12 cellular contexts compared by ENCODE assay signal in the genomic region with DNA sequence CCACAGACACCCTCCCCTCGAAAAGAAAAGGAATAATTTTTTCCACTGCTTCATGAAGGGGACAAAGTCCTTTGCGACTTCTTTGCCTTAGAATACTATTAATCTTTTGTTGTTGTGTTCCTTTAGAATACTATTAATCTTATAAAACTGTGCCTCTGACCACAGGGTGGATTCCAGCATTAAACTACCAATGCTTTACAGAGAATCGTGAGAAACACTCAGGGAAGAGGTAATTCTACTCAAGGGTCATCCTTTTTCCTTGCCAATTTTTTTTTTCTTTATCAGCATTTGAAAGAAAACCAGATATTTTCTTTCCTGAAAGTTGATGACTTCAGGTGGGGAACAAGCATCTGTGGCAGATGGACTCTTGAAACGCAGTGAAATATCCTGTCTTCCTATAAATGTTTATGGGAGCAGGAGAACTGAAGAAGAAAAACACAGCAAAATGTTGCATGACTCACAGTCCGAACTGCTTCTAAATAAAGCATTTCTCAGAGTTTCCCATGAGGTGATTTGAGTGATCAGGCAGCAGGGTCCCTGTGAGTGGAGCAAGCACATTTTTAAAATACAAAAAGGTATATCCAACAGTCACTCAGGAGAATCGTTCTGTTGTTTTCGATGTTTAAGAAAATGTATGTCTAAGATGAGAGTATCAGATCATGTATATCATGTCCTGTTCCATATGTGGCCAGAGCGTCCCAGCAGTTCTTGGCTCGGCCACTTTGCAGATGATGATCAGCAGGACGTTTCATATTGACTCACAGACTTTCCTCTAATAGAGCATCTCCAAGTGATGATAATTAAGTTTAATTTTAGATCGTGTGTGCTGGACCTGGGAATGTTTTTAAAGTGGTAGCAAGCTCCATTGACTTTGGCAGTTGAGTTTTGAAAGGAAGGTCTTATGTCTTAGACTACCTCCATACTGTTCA.
DNase-seq lines count a peak whose midpoint lies in the region; ATAC-seq and TF ChIP-seq lines count a peak whose summit lies in the region.
"Had no signal": no experiment of that assay in that cellular context is flagged by ENCODE, and none has a peak within 500 bp of the region (broad histone marks: within the 10 kb centered on the region; RNA-seq: fewer than 3 reads in every experiment).

No MANE protein-coding gene starts in this region.

- TF ChIP-seq POLR2A in stomach (IDR thresholded peaks at IDR 0.05): no peak

- no peak for TF ChIP-seq EP300 in stomach (IDR thresholded peaks at IDR 0.05)

- WGBS in stomach, 5 donors: 48 to 61% (median 55%) methylated on average over 11 of the region's 11 CpGs

- H3K27ac Mint-ChIP-seq in activated T-helper 2 cell treated with anti-CD3 and anti-CD28 coated beads, Interferon-gamma antibody, Interleukin-2, Interleukin-4, amounts not matched to agents 10 μg/mL and 5 μg/mL and 100 μg/mL, durations not matched to agents 14 hours and 24 hours and 36 hours: peak overlapping the region; percentile 19
- H3K27ac Mint-ChIP-seq: T-helper 17 cell had no signal

- DNase-seq in HCEC 1CT (peak; percentile 84), left cardiac atrium (no peak), stomach (no peak), HK-2 (ENCODE audit: unreplicated experiment) (no peak), AG08396 (ENCODE audit: low spot score) (no peak)
- no peak for DNase-seq in activated T-helper 2 cell treated with anti-CD3 and anti-CD28 coated beads, Interferon-gamma antibody, Interleukin-2, Interleukin-4, amounts not matched to agents 10 μg/mL and 5 μg/mL and 100 μg/mL, durations not matched to agents 14 hours and 24 hours and 36 hours (ENCODE audit: low spot score)
- DNase-seq: Karpas-422, spleen, T-helper 17 cell had no signal

- H3K9me3 Mint-ChIP-seq in activated T-helper 2 cell treated with anti-CD3 and anti-CD28 coated beads, Interferon-gamma antibody, Interleukin-2, Interleukin-4, amounts not matched to agents 10 μg/mL and 5 μg/mL and 100 μg/mL, durations not matched to agents 14 hours and 24 hours and 36 hours: peaks cover 2% of the 10 kb centered on the region
- H3K9me3 Mint-ChIP-seq: brain had no signal

- no peaks in the 10 kb centered on the region for H3K27me3 ChIP-seq in stomach
- H3K27me3 ChIP-seq: spleen had no signal

- peaks cover 13 to 40% (median 31%) of the 10 kb centered on the region in 4 donors for H3K4me1 ChIP-seq in stomach

- peaks cover 55% of the 10 kb centered on the region for H3K4me1 Mint-ChIP-seq in activated T-helper 2 cell treated with anti-CD3 and anti-CD28 coated beads, Interferon-gamma antibody, Interleukin-2, Interleukin-4, amounts not matched to agents 10 μg/mL and 5 μg/mL and 100 μg/mL, durations not matched to agents 14 hours and 24 hours and 36 hours (ENCODE audit: low read depth)

- no peak for TF ChIP-seq CTCF in stomach (IDR thresholded peaks at IDR 0.05)

- H3K27me3 Mint-ChIP-seq in activated T-helper 2 cell treated with anti-CD3 and anti-CD28 coated beads, Interferon-gamma antibody, Interleukin-2, Interleukin-4, amounts not matched to agents 10 μg/mL and 5 μg/mL and 100 μg/mL, durations not matched to agents 14 hours and 24 hours and 36 hours (ENCODE audit: low read depth): no peaks in the 10 kb centered on the region

- peak; percentile 41 to 42 for ATAC-seq in left cardiac atrium
- ATAC-seq in HG02973 (IDR thresholded peaks at IDR 0.05; ENCODE audit: unreplicated experiment): no peak
- ATAC-seq: T-helper 17 cell had no signal

- intact Hi-C loops in activated T-helper 2 cell treated with anti-CD3 and anti-CD28 coated beads, Interferon-gamma antibody, Interleukin-2, Interleukin-4, amounts not matched to agents 10 μg/mL and 5 μg/mL and 100 μg/mL, durations not matched to agents 14 hours and 24 hours and 36 hours (cut with micrococcal nuclease): no loop called here
- intact Hi-C loops in left cardiac atrium (cut with DNase I): no loop called here
- intact Hi-C loops in stomach (cut with DNase I; ENCODE audit: low total_unique reads): no loop called here

- peak overlapping the region in 4 of 5 donors; percentile 40 to 86 (median 64) for H3K27ac ChIP-seq in stomach

- no peak overlapping the region for H3K4me3 ChIP-seq in stomach
- H3K4me3 ChIP-seq: lung, spleen had no signal

- no peak overlapping the region for H3K4me3 Mint-ChIP-seq in activated T-helper 2 cell treated with anti-CD3 and anti-CD28 coated beads, Interferon-gamma antibody, Interleukin-2, Interleukin-4, amounts not matched to agents 10 μg/mL and 5 μg/mL and 100 μg/mL, durations not matched to agents 14 hours and 24 hours and 36 hours (ENCODE audit: low read depth)
- H3K4me3 Mint-ChIP-seq: T-helper 17 cell had no signal

- H3K36me3 ChIP-seq in stomach: no peaks in the 10 kb centered on the region
- H3K36me3 ChIP-seq: spleen had no signal

- no peaks in the 10 kb centered on the region for H3K36me3 Mint-ChIP-seq in activated T-helper 2 cell treated with anti-CD3 and anti-CD28 coated beads, Interferon-gamma antibody, Interleukin-2, Interleukin-4, amounts not matched to agents 10 μg/mL and 5 μg/mL and 100 μg/mL, durations not matched to agents 14 hours and 24 hours and 36 hours (ENCODE audit: low read depth)
- H3K36me3 Mint-ChIP-seq: brain had no signal

- no peaks in the 10 kb centered on the region for H3K9me3 ChIP-seq in stomach
- H3K9me3 ChIP-seq: spleen had no signal
